In the genomic region with DNA sequence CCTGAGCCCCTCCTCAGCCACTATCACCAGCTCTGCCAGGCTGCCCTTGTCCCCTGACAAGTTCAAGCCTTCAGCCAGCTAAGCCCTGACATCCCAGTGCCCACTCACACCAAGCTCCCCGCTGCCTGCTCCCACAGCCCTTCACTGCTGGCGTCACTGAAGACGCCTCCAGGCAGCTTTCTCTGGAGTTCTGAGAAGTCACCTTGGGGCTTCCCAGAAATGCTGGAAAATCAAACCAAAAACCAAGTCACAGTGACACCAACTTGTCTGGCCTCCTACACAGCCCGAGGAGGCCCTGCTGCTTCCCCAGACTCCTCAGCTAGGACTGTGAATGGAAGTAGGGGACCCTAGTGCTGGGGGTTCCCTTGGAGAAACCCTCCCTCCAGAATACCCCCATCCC, we compare ENCODE assay signal across 20 cellular contexts. TPM values are rescaled to one million over a fixed set of nuclear protein-coding genes. Genes with fewer than 3 reads are reported as not detected.
DNase-seq lines count a peak whose midpoint lies in the region; ATAC-seq and TF ChIP-seq lines count a peak whose summit lies in the region.
"Had no signal": no experiment of that assay in that cellular context is flagged by ENCODE, and none has a peak within 500 bp of the region (broad histone marks: within the 10 kb centered on the region; RNA-seq: fewer than 3 reads in every experiment).

No MANE protein-coding gene starts in this region.

- H3K4me2 ChIP-seq in neuronal stem cell (ENCODE audit: insufficient read depth, low read length, poor library complexity, severe bottlenecking): no peak overlapping the region

- H3K36me3 ChIP-seq in heart right ventricle (no peaks in the 10 kb centered on the region), neuronal stem cell (replicated peaks in 1 of 2; ENCODE audit: control insufficient read depth in 2 of 2, insufficient read depth in 2 of 2, low read length in 2 of 2) (no peaks in the 10 kb centered on the region), thyroid gland (no peaks in the 10 kb centered on the region)

- no peak overlapping the region for H3K4me3 Mint-ChIP-seq in chondrocyte (ENCODE audit: unreplicated experiment)
- H3K4me3 Mint-ChIP-seq: activated naive CD4-positive, alpha-beta T cell treated with anti-CD3 and anti-CD28 coated beads, Interleukin-2, amount 10 ng/mL, durations not matched to agents 7 days and 5 days; effector memory CD8-positive, alpha-beta T cell had no signal

- H3K14ac ChIP-seq in neuronal stem cell (ENCODE audit: low read length): no peak overlapping the region

- peak overlapping the region in 7 of 10 donors; percentile 30 to 80 (median 75) for H3K27ac ChIP-seq in heart right ventricle
- H3K27ac ChIP-seq in neuronal stem cell (replicated peaks; ENCODE audit: low read length): no peak overlapping the region
- H3K27ac ChIP-seq in thyroid gland: peak overlapping the region in 2 of 3 donors; percentile 64 to 84

- TF ChIP-seq CTCF in heart right ventricle (IDR thresholded peaks at IDR 0.05) (no peak), chondrocyte (IDR thresholded peaks at IDR 0.05) (no peak), thyroid gland (IDR thresholded peaks at IDR 0.05) (no peak)

- intact Hi-C loops in heart right ventricle (cut with DNase I) (no loop called here), cardiac septum (cut with DNase I) (no loop called here), thyroid gland (cut with DNase I) (no loop called here)

- no peaks in the 10 kb centered on the region for H3K36me3 Mint-ChIP-seq in chondrocyte (ENCODE audit: low read depth)
- H3K36me3 Mint-ChIP-seq: activated naive CD4-positive, alpha-beta T cell treated with anti-CD3 and anti-CD28 coated beads, Interleukin-2, amount 10 ng/mL, durations not matched to agents 7 days and 5 days had no signal

- H2AK5ac ChIP-seq in neuronal stem cell (ENCODE audit: low read depth, low read length): peak overlapping the region; percentile 15

- no peak overlapping the region for H4K8ac ChIP-seq in neuronal stem cell (ENCODE audit: low read depth, low read length)

- H2BK15ac ChIP-seq in neuronal stem cell (ENCODE audit: low read length): peak overlapping the region; percentile 30

- no peak overlapping the region for H3K4ac ChIP-seq in neuronal stem cell (ENCODE audit: low read length)

- no peaks in the 10 kb centered on the region for H3K79me1 ChIP-seq in neuronal stem cell (ENCODE audit: low read depth, low read length)

- peaks cover 0 to 16% (median 0%) of the 10 kb centered on the region in 7 donors for H3K27me3 ChIP-seq in heart right ventricle
- H3K27me3 ChIP-seq in neuronal stem cell (ENCODE audit: control insufficient read depth in 3 of 3, insufficient read depth in 3 of 3, low read depth in 1 of 3, low read length in 3 of 3): peaks cover 0 to 53% (median 14%) of the 10 kb centered on the region in 3 experiments
- no peaks in the 10 kb centered on the region for H3K27me3 ChIP-seq in thyroid gland

- no peak overlapping the region for H2BK5ac ChIP-seq in neuronal stem cell (ENCODE audit: low read length)

- peaks cover 84% of the 10 kb centered on the region for H3K4me1 Mint-ChIP-seq in chondrocyte (ENCODE audit: low read depth)

- peak overlapping the region; percentile 98 for H3K27ac Mint-ChIP-seq in chondrocyte (ENCODE audit: unreplicated experiment)
- H3K27ac Mint-ChIP-seq: activated naive CD4-positive, alpha-beta T cell treated with anti-CD3 and anti-CD28 coated beads, Interleukin-2, amount 10 ng/mL, durations not matched to agents 7 days and 5 days; effector memory CD8-positive, alpha-beta T cell had no signal

- H3K9me3 ChIP-seq in heart right ventricle (no peaks in the 10 kb centered on the region), neuronal stem cell (replicated peaks in 1 of 2; ENCODE audit: control insufficient read depth in 2 of 2, insufficient read depth in 1 of 2, low read depth in 1 of 2, low read length in 2 of 2) (no peaks in the 10 kb centered on the region), thyroid gland (no peaks in the 10 kb centered on the region)

- DNase-seq in heart right ventricle (no peak), cardiac septum (ENCODE audit: low spot score) (no peak), chondrocyte (ENCODE audit: low spot score) (no peak), neuronal stem cell (ENCODE audit: low spot score) (no peak), thyroid gland (no peak), NCI-H1417 (lab: John Stamatoyannopoulos, UW) (no peak), mucosa of gallbladder (ENCODE audit: low spot score) (no peak), foreskin melanocyte (no peak)
- DNase-seq: activated CD4-positive, alpha-beta T cell treated with anti-CD3 and anti-CD28 coated beads for 1 hour; activated naive CD4-positive, alpha-beta T cell treated with anti-CD3 and anti-CD28 coated beads, Interleukin-2, amount 10 ng/mL, durations not matched to agents 7 days and 5 days; activated T-cell treated with anti-CD3 and anti-CD28 coated beads, Interleukin-2, amount 50 U/mL, for 48 hours; aorta; effector memory CD8-positive, alpha-beta T cell; GDM1; hippocampal formation; islet precursor cell; NCI-H146; NCI-H2171 treated with DMSO at 0.1 percent for 48 hours; NCI-H526 treated with DMSO at 0.1 percent for 48 hours; Right ventricle myocardium superior had no signal

- no peak overlapping the region for H4K91ac ChIP-seq in neuronal stem cell (ENCODE audit: low read depth, low read length, poor library complexity)

- 90 to 93% methylated on average over 4 of the region's 4 CpGs for WGBS in heart right ventricle, 2 donors
- no CpG with 5 or more reads among the region's 4 CpGs for WGBS in neuronal stem cell (ENCODE audit: extremely low coverage in 2 of 2, insufficient read length in 2 of 2, insufficient replicate concordance in 1 of 2), 2 donors
- 76 to 90% methylated on average over 4 of the region's 4 CpGs for WGBS in thyroid gland, 2 donors

- H3K4me1 ChIP-seq in heart right ventricle (peaks cover 5 to 53% (median 20%) of the 10 kb centered on the region in 9 donors), neuronal stem cell (ENCODE audit: control insufficient read depth in 2 of 2, insufficient read depth in 1 of 2, low read depth in 1 of 2, low read length in 2 of 2) (peaks cover 9 to 27% of the 10 kb centered on the region in 2 donors), thyroid gland (peaks cover 24 to 28% of the 10 kb centered on the region in 2 donors)

- no peak for TF ChIP-seq POLR2A in thyroid gland (IDR thresholded peaks at IDR 0.05)

- no peak overlapping the region for H3K9ac ChIP-seq in neuronal stem cell (ENCODE audit: low read depth, low read length, poor library complexity)

- peak overlapping the region; percentile 28 for H3K18ac ChIP-seq in neuronal stem cell (ENCODE audit: low read length)

- H2AFZ ChIP-seq in neuronal stem cell (ENCODE audit: low read length): no peak overlapping the region

- no peak overlapping the region for H2BK120ac ChIP-seq in neuronal stem cell (ENCODE audit: low read depth, low read length)

- no peak overlapping the region for H2BK12ac ChIP-seq in neuronal stem cell (ENCODE audit: low read length)

- H3K9me3 Mint-ChIP-seq in chondrocyte (ENCODE audit: low read depth): no peaks in the 10 kb centered on the region
- H3K9me3 Mint-ChIP-seq: activated naive CD4-positive, alpha-beta T cell treated with anti-CD3 and anti-CD28 coated beads, Interleukin-2, amount 10 ng/mL, durations not matched to agents 7 days and 5 days; effector memory CD8-positive, alpha-beta T cell had no signal

- no peak overlapping the region for H3K4me3 ChIP-seq in heart right ventricle
- H3K4me3 ChIP-seq in neuronal stem cell (ENCODE audit: low read length in 2 of 2): no peak overlapping the region
- no peak overlapping the region for H3K4me3 ChIP-seq in thyroid gland (replicated peaks in 1 of 3)

- H3K27me3 Mint-ChIP-seq in chondrocyte (ENCODE audit: low read depth): no peaks in the 10 kb centered on the region

- ATAC-seq in heart right ventricle: no peak
- ATAC-seq: effector memory CD8-positive, alpha-beta T cell had no signal

- no peak overlapping the region for H3K23ac ChIP-seq in neuronal stem cell (ENCODE audit: low read depth, low read length, poor library complexity)

RNA-seq across cellular contexts. Expression of gene TNS1, which starts 2.2 kb away (rescaled TPM):
- total RNA-seq in heart right ventricle: 100 to 1,000 TPM; 583 to 844 (median 738) TPM
- polyA plus RNA-seq in heart right ventricle: 100 to 1,000 TPM in 1 of 2 donors, 10 to 100 TPM in 1; 64.6 to 244 TPM
- total RNA-seq in cardiac septum: 870 TPM
- total RNA-seq in chondrocyte: 227 to 272 TPM (median 249 TPM) in 3 replicates
- 1.1 TPM for polyA plus RNA-seq in neuronal stem cell (2013, experiment 1 of 2)
- polyA plus RNA-seq in neuronal stem cell (2013, experiment 2 of 2): 1.3 TPM
- 100 to 1,000 TPM; 169 to 316 (median 229) TPM for total RNA-seq in thyroid gland
- 469 TPM for total RNA-seq in mucosa of gallbladder
